In genomic region chr6:25442898-25443297, GRCh38 we compare ENCODE assay signal across 21 cellular contexts.
DNase-seq lines count a peak whose midpoint lies in the region; ATAC-seq and TF ChIP-seq lines count a peak whose summit lies in the region.
"Had no signal": no experiment of that assay in that cellular context is flagged by ENCODE, and none has a peak within 500 bp of the region (broad histone marks: within the 10 kb centered on the region; RNA-seq: fewer than 3 reads in every experiment).

No MANE protein-coding gene starts in this region.

- H3K9me2 ChIP-seq in PC-3 (replicated peaks; ENCODE audit: low read length), result no peaks in the 10 kb centered on the region

- ATAC-seq in PC-3, result peak; percentile 18; the same call in 1 of the 2 replicates
- ATAC-seq in HG03280 (IDR thresholded peaks at IDR 0.05; ENCODE audit: unreplicated experiment), result no peak
- ATAC-seq: activated T-helper 17 cell treated with anti-CD3 and anti-CD28 coated beads, Interleukin-2, amount 50 U/mL, for 72 hours; psoas muscle; Right ventricle myocardium inferior had no signal

- H3K36me3 ChIP-seq in PC-3 (ENCODE audit: low read depth, low read length), result peaks cover 7% of the 10 kb centered on the region; the same call in 1 of the 2 replicates
- H3K36me3 ChIP-seq: uterus had no signal

- H3K4me3 ChIP-seq in PC-3 (ENCODE audit: low read length), result no peak overlapping the region
- no peak overlapping the region for H3K4me3 ChIP-seq in skeletal muscle cell (ENCODE audit: low read depth, low read length)
- H3K4me3 ChIP-seq: BLaER1 treated with 17β-estradiol and CSF1 and Interleukin-3, amounts not matched to agents 10 nM and 100 nM; psoas muscle; skin epidermis; uterus had no signal

- no peaks in the 10 kb centered on the region for H3F3A ChIP-seq in PC-3 (ENCODE audit: low read length, unreplicated experiment)

- no peak overlapping the region for H2AFZ ChIP-seq in PC-3 (ENCODE audit: low read length)

- H3K27me3 ChIP-seq in PC-3 (ENCODE audit: low read length), result no peaks in the 10 kb centered on the region
- H3K27me3 ChIP-seq: BLaER1 treated with 17β-estradiol and CSF1 and Interleukin-3, amounts not matched to agents 10 nM and 100 nM; uterus had no signal

- DNase-seq in activated naive CD4-positive, alpha-beta T cell treated with anti-CD3 and anti-CD28 coated beads for 36 hours, result no peak
- DNase-seq in activated naive CD4-positive, alpha-beta T cell treated with anti-CD3 and anti-CD28 coated beads, Interleukin-2, amount 50 U/mL, for 16 hours, result no peak
- DNase-seq in PC-3, result peak; percentile 23
- DNase-seq in fibroblast of gingiva (ENCODE audit: low read depth), result peak; percentile 27
- peak; percentile 3 for DNase-seq in skeletal muscle cell (ENCODE audit: low read depth)
- no peak for DNase-seq in ACHN
- DNase-seq in G401 (ENCODE audit: low spot score), result no peak
- DNase-seq: H9; hippocampal formation; NCI-H187; NCI-H82; psoas muscle; stimulated activated CD4-positive, alpha-beta T cell treated with anti-CD3 and anti-CD28 coated beads, Interleukin-1b, Interleukin-23, amount 100 ng/mL, for 48 hours; substantia nigra; SW 1271; uterus had no signal

- H3K4me3 Mint-ChIP-seq in activated naive CD4-positive, alpha-beta T cell treated with anti-CD3 and anti-CD28 coated beads for 36 hours, result no peak overlapping the region
- H3K4me3 Mint-ChIP-seq: activated T-helper 17 cell treated with anti-CD3 and anti-CD28 coated beads, Interleukin-2, amount 50 U/mL, for 72 hours; H9 had no signal

- in situ Hi-C loops in ACHN (cut with HindIII; ENCODE audit: low pct_ligation_motif_present, low pct_unique_long_range_greater_than_20kb, low sequenced_read_pairs), result no loop called here
- in situ Hi-C loops in G401 (cut with HindIII; ENCODE audit: low sequenced_read_pairs), result no loop called here

- intact Hi-C loops in activated naive CD4-positive, alpha-beta T cell treated with anti-CD3 and anti-CD28 coated beads for 36 hours (cut with micrococcal nuclease), result no loop called here
- intact Hi-C loops in PC-3 (cut with micrococcal nuclease), result no loop called here

- H3K9me3 ChIP-seq in PC-3 (ENCODE audit: low read length), result no peaks in the 10 kb centered on the region
- H3K9me3 ChIP-seq: psoas muscle, uterus had no signal

- POLR2A ChIA-PET in PC-3 (lab: Charles Lee; ENCODE audit: unreplicated experiment), result no interaction called here

- peaks cover 38% of the 10 kb centered on the region for H3K4me1 Mint-ChIP-seq in activated naive CD4-positive, alpha-beta T cell treated with anti-CD3 and anti-CD28 coated beads for 36 hours (ENCODE audit: low read depth)

- peaks cover 27% of the 10 kb centered on the region for H3K4me1 ChIP-seq in PC-3 (ENCODE audit: insufficient read depth, low read length)
- H3K4me1 ChIP-seq: psoas muscle, uterus had no signal

- TF ChIP-seq CTCF in PC-3 (conservative IDR thresholded peaks at IDR 0.05; ENCODE audit: low read depth, low read length), result no peak

- BruUV-seq in PC-3 (replicated peaks; lab: Mats Ljungman, UMichigan), result no TSS peak

- peak overlapping the region; percentile 14; the same call in 1 of the 2 replicates for H3K4me2 ChIP-seq in PC-3 (ENCODE audit: low read length)
- H3K4me2 ChIP-seq: BLaER1 treated with 17β-estradiol and CSF1 and Interleukin-3, amounts not matched to agents 10 nM and 100 nM had no signal

- peaks cover 10% of the 10 kb centered on the region for H3K9me3 Mint-ChIP-seq in activated naive CD4-positive, alpha-beta T cell treated with anti-CD3 and anti-CD28 coated beads for 36 hours

- peak overlapping the region; percentile 50 for H3K27ac Mint-ChIP-seq in activated naive CD4-positive, alpha-beta T cell treated with anti-CD3 and anti-CD28 coated beads for 36 hours
- H3K27ac Mint-ChIP-seq: activated T-helper 17 cell treated with anti-CD3 and anti-CD28 coated beads, Interleukin-2, amount 50 U/mL, for 72 hours had no signal

- H3K27ac ChIP-seq in PC-3 (ENCODE audit: low read length), result no peak overlapping the region
- H3K27ac ChIP-seq: BLaER1 treated with 17β-estradiol and CSF1 and Interleukin-3, amounts not matched to agents 10 nM and 100 nM; psoas muscle; skin epidermis; uterus had no signal

- no peaks in the 10 kb centered on the region for H4K20me1 ChIP-seq in PC-3 (ENCODE audit: low read length)

- peaks cover 9% of the 10 kb centered on the region for H3K36me3 Mint-ChIP-seq in activated naive CD4-positive, alpha-beta T cell treated with anti-CD3 and anti-CD28 coated beads for 36 hours (ENCODE audit: low read depth)

- H3K27me3 Mint-ChIP-seq in activated naive CD4-positive, alpha-beta T cell treated with anti-CD3 and anti-CD28 coated beads for 36 hours (ENCODE audit: low read depth), result no peaks in the 10 kb centered on the region
- H3K27me3 Mint-ChIP-seq: activated T-helper 17 cell treated with anti-CD3 and anti-CD28 coated beads, Interleukin-2, amount 50 U/mL, for 72 hours had no signal

- CTCF ChIA-PET in activated naive CD4-positive, alpha-beta T cell treated with anti-CD3 and anti-CD28 coated beads for 36 hours (lab: Charles Lee), result interaction anchor here (0.6 to 0.8 kb wide), 2 partner anchors 78 to 178 kb away, joined by 3 to 6 read pairs; no protein-coding TSS in a partner anchor
- CTCF ChIA-PET in PC-3 (lab: Charles Lee), result no interaction called here

- H3K9ac ChIP-seq in PC-3 (ENCODE audit: low read length), result no peak overlapping the region
- H3K9ac ChIP-seq: BLaER1 treated with 17β-estradiol and CSF1 and Interleukin-3, amounts not matched to agents 10 nM and 100 nM had no signal

- H3K79me2 ChIP-seq in PC-3 (ENCODE audit: low read length), result no peaks in the 10 kb centered on the region

Comparison
In these comparisons a context has a peak if more than half of its experiments do, and no peak if none do; other contexts are left out.
1. DNase-seq: peak in PC-3 (single experiment), fibroblast of gingiva (single experiment) and skeletal muscle cell (single experiment); none in activated naive CD4-positive, alpha-beta T cell treated with anti-CD3 and anti-CD28 coated beads for 36 hours (single experiment), activated naive CD4-positive, alpha-beta T cell treated with anti-CD3 and anti-CD28 coated beads, Interleukin-2, amount 50 U/mL, for 16 hours (single experiment), ACHN (single experiment) and G401 (single experiment).